Comparison of ENCODE assay signal across 1 cellular context in the genomic region with DNA sequence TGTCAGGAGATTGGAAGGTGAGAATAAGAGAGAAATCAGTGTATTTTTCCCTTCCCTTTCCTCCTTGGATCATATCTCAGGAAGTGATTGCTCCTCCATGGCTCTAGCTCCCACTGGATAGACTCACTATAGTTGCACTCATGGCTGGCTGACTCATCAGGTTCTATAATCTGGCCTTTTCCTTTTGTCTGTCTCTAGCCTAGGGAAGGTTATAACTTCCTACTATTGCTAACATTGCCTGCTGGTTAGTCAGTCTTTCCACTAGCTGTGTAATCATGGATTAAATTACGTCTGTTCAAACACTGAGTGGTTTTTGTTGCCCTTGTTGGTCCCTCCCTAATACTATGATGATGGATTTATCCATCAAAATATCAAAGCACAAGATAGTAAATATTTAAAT.
TF ChIP-seq lines count a peak whose summit lies in the region.

No MANE protein-coding gene starts in this region.

TF ChIP-seq in PFSK-1, 5 proteins besides CTCF, POLR2A, EP300 and RAD21 (continued from another document):
- TF ChIP-seq REST (IDR thresholded peaks at IDR 0.05; ENCODE audit: insufficient read depth in 1 of 2, low read depth in 2 of 2, low read length in 2 of 2) (no peak), SIN3A (IDR thresholded peaks at IDR 0.05; ENCODE audit: borderline replicate concordance, insufficient read depth, low read length) (peak; percentile 59; the same call in 1 of the 2 replicates), TAF1 (IDR thresholded peaks at IDR 0.05; ENCODE audit: borderline replicate concordance, insufficient read depth, low read length) (peak; percentile 56; the same call in 1 of the 2 replicates)
